Comparison of ENCODE assay signal across 2 cellular contexts in the genomic region with DNA sequence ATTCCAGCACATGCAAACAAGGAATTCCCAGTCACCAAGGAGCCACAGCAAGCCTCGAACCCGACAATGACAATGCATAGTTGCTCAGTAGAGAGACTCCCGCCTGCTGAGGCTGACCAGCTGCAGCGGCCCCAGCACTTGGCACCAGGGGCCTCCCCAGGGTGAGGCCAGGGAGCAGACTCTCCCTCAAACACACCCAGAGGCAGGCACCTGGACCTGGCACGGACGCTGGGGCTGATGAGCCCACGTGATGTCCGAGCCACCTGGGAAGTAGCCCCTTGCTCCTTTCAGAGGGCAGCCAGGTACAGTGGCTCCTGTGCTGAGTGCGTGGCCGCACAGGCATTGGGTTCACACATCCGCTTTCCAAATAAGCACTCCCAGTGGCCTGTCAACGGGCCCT.
TF ChIP-seq lines count a peak whose summit lies in the region.

No MANE protein-coding gene starts in this region.

TF ChIP-seq in IMR-90, 13 proteins besides CTCF, POLR2A, EP300 and RAD21:
- TF ChIP-seq RCOR1 (IDR thresholded peaks at IDR 0.05; ENCODE audit: insufficient replicate concordance, low read length) = no peak
- TF ChIP-seq, protein P1, sequence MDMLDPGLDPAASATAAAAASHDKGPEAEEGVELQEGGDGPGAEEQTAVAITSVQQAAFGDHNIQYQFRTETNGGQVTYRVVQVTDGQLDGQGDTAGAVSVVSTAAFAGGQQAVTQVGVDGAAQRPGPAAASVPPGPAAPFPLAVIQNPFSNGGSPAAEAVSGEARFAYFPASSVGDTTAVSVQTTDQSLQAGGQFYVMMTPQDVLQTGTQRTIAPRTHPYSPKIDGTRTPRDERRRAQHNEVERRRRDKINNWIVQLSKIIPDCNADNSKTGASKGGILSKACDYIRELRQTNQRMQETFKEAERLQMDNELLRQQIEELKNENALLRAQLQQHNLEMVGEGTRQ (IDR thresholded peaks at IDR 0.05; ENCODE audit: low read depth, low read length) = no peak
- no peak for TF ChIP-seq MAFK (IDR thresholded peaks at IDR 0.05; ENCODE audit: low read depth, low read length)
- TF ChIP-seq NFE2L2 (IDR thresholded peaks at IDR 0.05; ENCODE audit: low read depth, low read length) = no peak
- no peak for TF ChIP-seq BHLHE40 (IDR thresholded peaks at IDR 0.05; ENCODE audit: low read depth, low read length)
- TF ChIP-seq RFX5 (IDR thresholded peaks at IDR 0.05; ENCODE audit: low read depth, low read length) = no peak
- TF ChIP-seq MXI1 (IDR thresholded peaks at IDR 0.05; ENCODE audit: borderline replicate concordance, low read depth, low read length) = no peak

TF ChIP-seq in endothelial cell of umbilical vein, 7 proteins besides CTCF, POLR2A, EP300 and RAD21:
- TF ChIP-seq, protein P2, sequence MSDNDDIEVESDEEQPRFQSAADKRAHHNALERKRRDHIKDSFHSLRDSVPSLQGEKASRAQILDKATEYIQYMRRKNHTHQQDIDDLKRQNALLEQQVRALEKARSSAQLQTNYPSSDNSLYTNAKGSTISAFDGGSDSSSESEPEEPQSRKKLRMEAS (IDR thresholded peaks at IDR 0.05; ENCODE audit: insufficient read depth, insufficient read length) = no peak
- TF ChIP-seq POLR2AphosphoS5 (IDR thresholded peaks at IDR 0.05; ENCODE audit: insufficient read depth, low read depth, low read length) = no peak
- TF ChIP-seq FOS (IDR thresholded peaks at IDR 0.05; ENCODE audit: borderline replicate concordance, insufficient read depth, low read length) = no peak
- no peak for TF ChIP-seq EZH2 (IDR thresholded peaks at IDR 0.05; ENCODE audit: borderline replicate concordance, low read depth, low read length, severe bottlenecking)
- no peak for TF ChIP-seq JUN (IDR thresholded peaks at IDR 0.05; ENCODE audit: borderline replicate concordance, insufficient read depth, insufficient read length, low read depth)
- no peak for TF ChIP-seq MYC (IDR thresholded peaks at IDR 0.05; ENCODE audit: low read depth, low read length)
